11 cellular contexts compared by ENCODE assay signal in the genomic region with DNA sequence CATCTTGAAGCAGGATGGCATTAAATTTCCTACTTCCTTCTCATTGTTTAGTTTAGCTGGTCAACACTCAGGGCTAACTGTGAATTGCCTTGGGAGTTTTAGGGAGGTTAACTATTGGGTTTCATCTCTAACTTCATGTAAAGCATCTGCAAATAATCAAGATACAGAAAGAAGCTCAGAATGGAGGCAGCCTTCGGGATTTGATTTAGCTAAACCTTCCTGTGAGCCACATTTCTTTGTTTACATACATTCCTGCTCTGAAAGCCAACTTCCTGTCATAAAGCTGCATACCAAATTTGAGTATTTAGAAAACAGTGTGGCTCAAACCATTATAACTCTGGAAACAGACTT.
DNase-seq lines count a peak whose midpoint lies in the region; ATAC-seq and TF ChIP-seq lines count a peak whose summit lies in the region.
"Had no signal": no experiment of that assay in that cellular context is flagged by ENCODE, and none has a peak within 500 bp of the region (broad histone marks: within the 10 kb centered on the region; RNA-seq: fewer than 3 reads in every experiment).

No MANE protein-coding gene starts in this region.

- H3K27me3 Mint-ChIP-seq in activated T-helper 1 cell treated with anti-CD3 and anti-CD28 coated beads, Interleukin-12 subunit alpha, Interleukin-12 subunit beta, Interleukin-2, Interleukin-4 antibody, amounts not matched to agents 30 ng/mL and 10 ng/mL and 1 ng/mL, durations not matched to agents 14 hours and 24 hours and 36 hours (ENCODE audit: insufficient read depth), result no peaks in the 10 kb centered on the region
- H3K27me3 Mint-ChIP-seq: activated CD4-positive, alpha-beta T cell treated with anti-CD3 and anti-CD28 coated beads for 36 hours; activated naive CD8-positive, alpha-beta T cell treated with anti-CD3 and anti-CD28 coated beads for 36 hours had no signal

- no peaks in the 10 kb centered on the region for H3K4me1 Mint-ChIP-seq in activated T-helper 1 cell treated with anti-CD3 and anti-CD28 coated beads, Interleukin-12 subunit alpha, Interleukin-12 subunit beta, Interleukin-2, Interleukin-4 antibody, amounts not matched to agents 30 ng/mL and 10 ng/mL and 1 ng/mL, durations not matched to agents 14 hours and 24 hours and 36 hours (ENCODE audit: low read depth)
- H3K4me1 Mint-ChIP-seq: activated CD4-positive, alpha-beta T cell treated with anti-CD3 and anti-CD28 coated beads for 36 hours; activated naive CD8-positive, alpha-beta T cell treated with anti-CD3 and anti-CD28 coated beads for 36 hours had no signal

- POLR2A ChIA-PET in PC-3 (lab: Charles Lee; ENCODE audit: unreplicated experiment), result interaction anchor here (0.6 kb wide), 2 partner anchors 365 to 692 kb away, joined by 4 to 16 read pairs; no protein-coding TSS in a partner anchor

- H3K4me1 ChIP-seq in PC-3 (ENCODE audit: insufficient read depth, low read length) (peaks cover 18% of the 10 kb centered on the region), fibroblast of lung (ENCODE audit: control insufficient read depth, extremely low read depth, insufficient read depth, low read length) (peaks cover 10% of the 10 kb centered on the region)

- peak overlapping the region; percentile 53 for H3K4me2 ChIP-seq in PC-3 (ENCODE audit: low read length)
- peak overlapping the region; percentile 20 for H3K4me2 ChIP-seq in fibroblast of lung (ENCODE audit: extremely low read depth, insufficient read depth, low read length)

- H3K27me3 ChIP-seq in PC-3 (ENCODE audit: low read length) (no peaks in the 10 kb centered on the region), fibroblast of lung (ENCODE audit: control insufficient read depth, insufficient read depth, low read length) (no peaks in the 10 kb centered on the region)

- no peaks in the 10 kb centered on the region for H3K9me3 Mint-ChIP-seq in activated T-helper 1 cell treated with anti-CD3 and anti-CD28 coated beads, Interleukin-12 subunit alpha, Interleukin-12 subunit beta, Interleukin-2, Interleukin-4 antibody, amounts not matched to agents 30 ng/mL and 10 ng/mL and 1 ng/mL, durations not matched to agents 14 hours and 24 hours and 36 hours

- no TSS peak for BruUV-seq in PC-3 (replicated peaks; lab: Mats Ljungman, UMichigan)

- peak overlapping the region; percentile 19 for H3K27ac ChIP-seq in PC-3 (ENCODE audit: low read length)
- H3K27ac ChIP-seq in fibroblast of lung (ENCODE audit: insufficient read depth, low read length), result no peak overlapping the region

- no peaks in the 10 kb centered on the region for H3K79me2 ChIP-seq in PC-3 (ENCODE audit: low read length)
- H3K79me2 ChIP-seq in fibroblast of lung (ENCODE audit: control insufficient read depth, insufficient read depth, low read length), result no peaks in the 10 kb centered on the region

- intact Hi-C loops in PC-3 (cut with micrococcal nuclease), result loop anchor here (1.0 to 10.0 kb wide), 3 partner anchors 16 to 542 kb away; no protein-coding TSS in a partner anchor
- intact Hi-C loops in activated T-helper 1 cell treated with anti-CD3 and anti-CD28 coated beads, Interleukin-12 subunit alpha, Interleukin-12 subunit beta, Interleukin-2, Interleukin-4 antibody, amounts not matched to agents 30 ng/mL and 10 ng/mL and 1 ng/mL, durations not matched to agents 14 hours and 24 hours and 36 hours (cut with micrococcal nuclease), result no loop called here

- H3K9ac ChIP-seq in PC-3 (ENCODE audit: low read length) (no peak overlapping the region), fibroblast of lung (ENCODE audit: insufficient read depth, low read length) (no peak overlapping the region)

- H2AFZ ChIP-seq in PC-3 (ENCODE audit: low read length) (peak overlapping the region; percentile 69), fibroblast of lung (ENCODE audit: low read length) (peak overlapping the region; percentile 9)

- H3F3A ChIP-seq in PC-3 (ENCODE audit: low read length, unreplicated experiment), result no peaks in the 10 kb centered on the region

- no peak overlapping the region for H3K4me3 Mint-ChIP-seq in activated T-helper 1 cell treated with anti-CD3 and anti-CD28 coated beads, Interleukin-12 subunit alpha, Interleukin-12 subunit beta, Interleukin-2, Interleukin-4 antibody, amounts not matched to agents 30 ng/mL and 10 ng/mL and 1 ng/mL, durations not matched to agents 14 hours and 24 hours and 36 hours
- H3K4me3 Mint-ChIP-seq: activated CD4-positive, alpha-beta T cell treated with anti-CD3 and anti-CD28 coated beads for 36 hours; activated naive CD8-positive, alpha-beta T cell treated with anti-CD3 and anti-CD28 coated beads for 36 hours had no signal

- no peak overlapping the region for H3K27ac Mint-ChIP-seq in activated T-helper 1 cell treated with anti-CD3 and anti-CD28 coated beads, Interleukin-12 subunit alpha, Interleukin-12 subunit beta, Interleukin-2, Interleukin-4 antibody, amounts not matched to agents 30 ng/mL and 10 ng/mL and 1 ng/mL, durations not matched to agents 14 hours and 24 hours and 36 hours
- H3K27ac Mint-ChIP-seq: activated CD4-positive, alpha-beta T cell treated with anti-CD3 and anti-CD28 coated beads for 36 hours; activated naive CD8-positive, alpha-beta T cell treated with anti-CD3 and anti-CD28 coated beads for 36 hours had no signal

- no peak overlapping the region for H3K4me3 ChIP-seq in PC-3 (ENCODE audit: low read length)
- no peak overlapping the region for H3K4me3 ChIP-seq in fibroblast of lung (replicated peaks in 1 of 4; ENCODE audit: control extremely low read depth in 1 of 4, insufficient read depth in 1 of 4, low read depth in 3 of 4, low read length in 4 of 4)

- H4K20me1 ChIP-seq in PC-3 (ENCODE audit: low read length) (no peaks in the 10 kb centered on the region), fibroblast of lung (ENCODE audit: control insufficient read depth, extremely low read depth, insufficient read depth, low read length) (no peaks in the 10 kb centered on the region)

- peak; percentile 42 for DNase-seq in GM03348 (ENCODE audit: low spot score)
- peak; percentile 49 for DNase-seq in PC-3
- peak; percentile 69 to 80 for DNase-seq in fibroblast of lung (ENCODE audit: low read depth in 2 of 2)
- peak; percentile 47 for DNase-seq in renal cortical epithelial cell (ENCODE audit: low read depth)
- no peak for DNase-seq in activated T-helper 1 cell treated with anti-CD3 and anti-CD28 coated beads, Interleukin-12 subunit alpha, Interleukin-12 subunit beta, Interleukin-2, Interleukin-4 antibody, amounts not matched to agents 30 ng/mL and 10 ng/mL and 1 ng/mL, durations not matched to agents 14 hours and 24 hours and 36 hours (ENCODE audit: low spot score)
- DNase-seq in HUDEP-2 (lab: John Stamatoyannopoulos, UW; ENCODE audit: unreplicated experiment in 76 of 76), result no peak
- DNase-seq in NCI-H2107 treated with DMSO at 0.1 percent for 48 hours (lab: John Stamatoyannopoulos, UW; ENCODE audit: unreplicated experiment), result no peak
- DNase-seq: activated CD4-positive, alpha-beta T cell treated with anti-CD3 and anti-CD28 coated beads for 36 hours; activated naive CD8-positive, alpha-beta T cell treated with anti-CD3 and anti-CD28 coated beads for 36 hours had no signal

- TF ChIP-seq CTCF in PC-3 (conservative IDR thresholded peaks at IDR 0.05; ENCODE audit: low read depth, low read length) (no peak), fibroblast of lung (conservative IDR thresholded peaks at IDR 0.05 in 1 of 2, IDR thresholded peaks at IDR 0.05 in 1 of 2; ENCODE audit: low read depth in 1 of 2, low read length in 2 of 2) (no peak)

- H3K36me3 Mint-ChIP-seq in activated T-helper 1 cell treated with anti-CD3 and anti-CD28 coated beads, Interleukin-12 subunit alpha, Interleukin-12 subunit beta, Interleukin-2, Interleukin-4 antibody, amounts not matched to agents 30 ng/mL and 10 ng/mL and 1 ng/mL, durations not matched to agents 14 hours and 24 hours and 36 hours (ENCODE audit: low read depth), result no peaks in the 10 kb centered on the region
- H3K36me3 Mint-ChIP-seq: activated naive CD8-positive, alpha-beta T cell treated with anti-CD3 and anti-CD28 coated beads for 36 hours had no signal

- H3K9me3 ChIP-seq in PC-3 (ENCODE audit: low read length), result no peaks in the 10 kb centered on the region
- no peaks in the 10 kb centered on the region for H3K9me3 ChIP-seq in fibroblast of lung (ENCODE audit: control insufficient read depth, insufficient read depth, low read depth, low read length)

- H3K36me3 ChIP-seq in PC-3 (ENCODE audit: low read depth, low read length), result no peaks in the 10 kb centered on the region
- H3K36me3 ChIP-seq in fibroblast of lung (ENCODE audit: control insufficient read depth, insufficient read depth, low read length), result no peaks in the 10 kb centered on the region

- no peaks in the 10 kb centered on the region for H3K9me2 ChIP-seq in PC-3 (replicated peaks; ENCODE audit: low read length)

- peak; percentile 88 for ATAC-seq in PC-3
- ATAC-seq in GM19397 (IDR thresholded peaks at IDR 0.05; ENCODE audit: unreplicated experiment), result no peak
- ATAC-seq: activated CD4-positive, alpha-beta T cell treated with anti-CD3 and anti-CD28 coated beads for 36 hours; esophagus mucosa had no signal

- CTCF ChIA-PET in PC-3 (lab: Charles Lee), result interaction anchor here (0.9 kb wide), 1 partner anchor 540 kb away, joined by 3 read pairs; no protein-coding TSS in a partner anchor

Comparison
In these comparisons a context has a peak if more than half of its experiments do, and no peak if none do; other contexts are left out.
1. DNase-seq: peak in GM03348 (single experiment), PC-3 (single experiment), fibroblast of lung (2 of 2) and renal cortical epithelial cell (single experiment); none in activated T-helper 1 cell treated with anti-CD3 and anti-CD28 coated beads, Interleukin-12 subunit alpha, Interleukin-12 subunit beta, Interleukin-2, Interleukin-4 antibody, amounts not matched to agents 30 ng/mL and 10 ng/mL and 1 ng/mL, durations not matched to agents 14 hours and 24 hours and 36 hours (single experiment), HUDEP-2 (0 of 76) and NCI-H2107 treated with DMSO at 0.1 percent for 48 hours (single experiment).